ENCODE assay signal across 8 cellular contexts in genomic region chr10:119445311-119445934, GRCh38.
DNase-seq lines count a peak whose midpoint lies in the region; ATAC-seq and TF ChIP-seq lines count a peak whose summit lies in the region.

No MANE protein-coding gene starts in this region.

- H3K4me2 ChIP-seq in H9 (ENCODE audit: insufficient read depth, insufficient read length, low read length), result no peak overlapping the region

- no peak overlapping the region for H4K5ac ChIP-seq in H9 (ENCODE audit: insufficient read length, low read depth, low read length)

- no peak overlapping the region for H3T11ph ChIP-seq in H9 (ENCODE audit: low read length)

- H3K23ac ChIP-seq in H9 (ENCODE audit: insufficient read length, low read depth, low read length), result no peak overlapping the region

- H2BK20ac ChIP-seq in H9 (ENCODE audit: low read depth, low read length, poor library complexity, severe bottlenecking), result no peak overlapping the region

- no peak overlapping the region for H3K18ac ChIP-seq in H9 (ENCODE audit: insufficient read length, low read depth, low read length)

- H2BK5ac ChIP-seq in H9 (ENCODE audit: insufficient read length, low read length), result no peak overlapping the region

- peaks cover 11% of the 10 kb centered on the region for H3K27me3 Mint-ChIP-seq in H9 (ENCODE audit: low read depth)
- no peaks in the 10 kb centered on the region for H3K27me3 Mint-ChIP-seq in central memory CD8-positive, alpha-beta T cell

- peak; percentile 97 for TF ChIP-seq CTCF in H9 (conservative IDR thresholded peaks at IDR 0.05)

- no peak overlapping the region for H2BK12ac ChIP-seq in H9 (ENCODE audit: insufficient read length, low read depth, low read length)

- H3K56ac ChIP-seq in H9 (ENCODE audit: insufficient read length, low read depth, low read length), result no peak overlapping the region

- no peak overlapping the region for H3K14ac ChIP-seq in H9 (ENCODE audit: insufficient read depth, low read length)

- DNase-seq in DMS153 (lab: John Stamatoyannopoulos, UW) (peak; percentile 26), H9 (peak; percentile 90), NCI-H2171 (lab: John Stamatoyannopoulos, UW) (peak; percentile 15), kidney glomerular epithelial cell (lab: John Stamatoyannopoulos, UW) (peak; percentile 22)
- peak; percentile 76 for DNase-seq in activated CD4-positive, CD25-positive, alpha-beta regulatory T cell treated with anti-CD3 and anti-CD28 coated beads, Interleukin-2, amount 50 U/mL, for 16 hours (ENCODE audit: low read depth, low spot score)
- peak; percentile 62 to 86 for DNase-seq in central memory CD8-positive, alpha-beta T cell (ENCODE audit: low spot score in 2 of 2)
- DNase-seq in stimulated activated CD4-positive, alpha-beta T cell treated with anti-CD3 and anti-CD28 coated beads, Interleukin-2, amount 100 ng/mL, for 24 hours, result peak; percentile 90 to 91

- no peaks in the 10 kb centered on the region for H3K9me3 Mint-ChIP-seq in H9
- no peaks in the 10 kb centered on the region for H3K9me3 Mint-ChIP-seq in central memory CD8-positive, alpha-beta T cell

- no peak overlapping the region for H2BK120ac ChIP-seq in H9 (ENCODE audit: low read depth, low read length, poor library complexity, severe bottlenecking)

- no peaks in the 10 kb centered on the region for H4K20me1 ChIP-seq in H9 (ENCODE audit: control insufficient read depth, insufficient read depth, insufficient read length)

- H3K23me2 ChIP-seq in H9 (ENCODE audit: insufficient read length, low read depth, low read length, poor library complexity, severe bottlenecking), result peaks cover 4% of the 10 kb centered on the region

- H3K4me1 ChIP-seq in H9 (ENCODE audit: insufficient read depth, low read length), result no peaks in the 10 kb centered on the region

- no peak overlapping the region for H3K9ac ChIP-seq in H9 (ENCODE audit: extremely low read depth, insufficient read length, low read length)

- H3K4ac ChIP-seq in H9 (ENCODE audit: low read depth, low read length), result no peak overlapping the region

- H3K27me3 ChIP-seq in H9 (ENCODE audit: insufficient read depth, low read length), result no peaks in the 10 kb centered on the region

- H3K4me1 Mint-ChIP-seq in H9, result peaks cover 19 to 31% of the 10 kb centered on the region in 2 experiments
- H3K4me1 Mint-ChIP-seq in central memory CD8-positive, alpha-beta T cell, result peaks cover 10% of the 10 kb centered on the region

- H3K9me3 ChIP-seq in H9 (ENCODE audit: control insufficient read depth, low read depth, low read length), result no peaks in the 10 kb centered on the region

- no peaks in the 10 kb centered on the region for H3K79me1 ChIP-seq in H9 (ENCODE audit: insufficient read depth, low read depth, low read length, poor library complexity, severe bottlenecking)

- no peak overlapping the region for H3K4me3 Mint-ChIP-seq in H9
- H3K4me3 Mint-ChIP-seq in central memory CD8-positive, alpha-beta T cell, result no peak overlapping the region

- no peaks in the 10 kb centered on the region; the same call in 1 of the 2 replicates for H3K79me2 ChIP-seq in H9 (ENCODE audit: insufficient read depth, low read length)

- H2BK15ac ChIP-seq in H9 (ENCODE audit: low read depth, low read length), result no peak overlapping the region

- no peak overlapping the region for H4K91ac ChIP-seq in H9 (ENCODE audit: insufficient read length, low read depth, low read length)

- WGBS in H9 (ENCODE audit: extremely low coverage, insufficient read length, low lambda C conversion rate), result no CpG with 5 or more reads among the region's 10 CpGs

- no peak overlapping the region for H4K8ac ChIP-seq in H9 (replicated peaks; ENCODE audit: insufficient read length, low read depth, low read length)

- no peak overlapping the region for H3K27ac Mint-ChIP-seq in H9
- peak overlapping the region; percentile 68 for H3K27ac Mint-ChIP-seq in central memory CD8-positive, alpha-beta T cell (ENCODE audit: low read depth)

- no peak overlapping the region for H3K27ac ChIP-seq in H9 (ENCODE audit: insufficient read length, low read depth, low read length)

- no peaks in the 10 kb centered on the region; a peak in 1 of 7 replicates for H3K36me3 Mint-ChIP-seq in H9 (ENCODE audit: insufficient read depth in 1 of 3, low read depth in 3 of 3)
- peaks cover 5% of the 10 kb centered on the region for H3K36me3 Mint-ChIP-seq in central memory CD8-positive, alpha-beta T cell (ENCODE audit: insufficient read depth)

- no peak overlapping the region for H2AK5ac ChIP-seq in H9 (ENCODE audit: insufficient read length, low read length)

- ATAC-seq in central memory CD8-positive, alpha-beta T cell (replicated peaks; ENCODE audit: extremely low read depth, poor library complexity, severe bottlenecking), result peak; percentile 63
- no peak for ATAC-seq in HG02588 (IDR thresholded peaks at IDR 0.05; ENCODE audit: unreplicated experiment)

- no peak overlapping the region for H2AFZ ChIP-seq in H9 (ENCODE audit: low read length)

Comparison
In these comparisons a context has a peak if more than half of its experiments do, and no peak if none do; other contexts are left out.
1. DNase-seq: peak in every context shown above with its lines; median percentile 90 in stimulated activated CD4-positive, alpha-beta T cell treated with anti-CD3 and anti-CD28 coated beads, Interleukin-2, amount 100 ng/mL, for 24 hours; 90 in H9; 76 in activated CD4-positive, CD25-positive, alpha-beta regulatory T cell treated with anti-CD3 and anti-CD28 coated beads, Interleukin-2, amount 50 U/mL, for 16 hours; 74 in central memory CD8-positive, alpha-beta T cell; 26 in DMS153; 22 in kidney glomerular epithelial cell; 15 in NCI-H2171.